In the genomic region with DNA sequence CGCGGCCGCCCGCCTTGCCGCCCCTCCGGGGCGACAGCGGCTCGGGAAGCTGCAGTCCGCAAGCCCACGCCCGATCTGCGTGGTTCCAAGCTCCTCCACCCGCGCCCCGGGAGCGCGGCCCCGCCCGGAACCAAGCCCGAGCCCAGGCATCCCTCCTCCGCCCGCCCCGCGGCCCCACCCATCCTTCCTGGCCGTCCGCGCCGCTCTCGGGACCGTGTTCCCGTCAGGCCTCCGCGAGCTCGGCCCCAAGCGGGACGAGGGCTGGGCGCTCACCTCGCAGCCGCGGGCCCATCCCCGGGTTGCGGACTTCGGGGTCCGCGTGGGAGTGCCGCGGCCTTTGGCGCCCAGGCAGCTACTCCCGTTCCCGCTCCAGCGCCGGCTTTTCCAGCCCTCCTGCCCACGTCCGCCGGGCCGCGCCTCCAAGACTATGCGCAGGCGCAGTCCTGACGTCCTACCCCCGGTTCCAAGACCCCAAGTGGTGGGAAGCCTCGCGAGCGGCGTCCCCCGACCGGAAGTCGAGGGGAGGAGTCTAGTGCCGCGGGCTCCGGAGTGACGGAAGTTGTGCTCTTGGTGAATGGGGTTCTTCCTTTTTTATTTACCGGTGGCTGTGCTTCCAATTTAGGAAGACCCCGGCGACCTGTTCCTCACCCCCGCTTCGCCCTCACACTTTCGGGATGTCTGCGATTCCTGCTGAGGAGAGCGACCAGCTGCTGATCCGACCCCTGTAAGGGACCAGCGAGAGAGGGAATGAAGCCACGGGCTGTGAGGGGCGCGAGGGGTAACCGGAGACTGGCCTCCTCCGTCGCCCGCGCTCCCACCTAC, we compare ENCODE assay signal across 1 cellular context.
TF ChIP-seq lines count a peak whose summit lies in the region.

Gene CPSF3, plus strand, starts transcription at position 555 of the 822 bp plus-strand sequence. Its CDS starts 120 bp downstream, at position 675.
Gene ITGB1BP1, minus strand, starts transcription at position 429 of the 822 bp plus-strand sequence. CDS start 4,831 bp downstream, outside the sequence.

TF ChIP-seq in HepG2, 621 proteins besides CTCF, POLR2A, EP300 and RAD21 (continued from another document and continues in another):
- TF ChIP-seq, protein P1, sequence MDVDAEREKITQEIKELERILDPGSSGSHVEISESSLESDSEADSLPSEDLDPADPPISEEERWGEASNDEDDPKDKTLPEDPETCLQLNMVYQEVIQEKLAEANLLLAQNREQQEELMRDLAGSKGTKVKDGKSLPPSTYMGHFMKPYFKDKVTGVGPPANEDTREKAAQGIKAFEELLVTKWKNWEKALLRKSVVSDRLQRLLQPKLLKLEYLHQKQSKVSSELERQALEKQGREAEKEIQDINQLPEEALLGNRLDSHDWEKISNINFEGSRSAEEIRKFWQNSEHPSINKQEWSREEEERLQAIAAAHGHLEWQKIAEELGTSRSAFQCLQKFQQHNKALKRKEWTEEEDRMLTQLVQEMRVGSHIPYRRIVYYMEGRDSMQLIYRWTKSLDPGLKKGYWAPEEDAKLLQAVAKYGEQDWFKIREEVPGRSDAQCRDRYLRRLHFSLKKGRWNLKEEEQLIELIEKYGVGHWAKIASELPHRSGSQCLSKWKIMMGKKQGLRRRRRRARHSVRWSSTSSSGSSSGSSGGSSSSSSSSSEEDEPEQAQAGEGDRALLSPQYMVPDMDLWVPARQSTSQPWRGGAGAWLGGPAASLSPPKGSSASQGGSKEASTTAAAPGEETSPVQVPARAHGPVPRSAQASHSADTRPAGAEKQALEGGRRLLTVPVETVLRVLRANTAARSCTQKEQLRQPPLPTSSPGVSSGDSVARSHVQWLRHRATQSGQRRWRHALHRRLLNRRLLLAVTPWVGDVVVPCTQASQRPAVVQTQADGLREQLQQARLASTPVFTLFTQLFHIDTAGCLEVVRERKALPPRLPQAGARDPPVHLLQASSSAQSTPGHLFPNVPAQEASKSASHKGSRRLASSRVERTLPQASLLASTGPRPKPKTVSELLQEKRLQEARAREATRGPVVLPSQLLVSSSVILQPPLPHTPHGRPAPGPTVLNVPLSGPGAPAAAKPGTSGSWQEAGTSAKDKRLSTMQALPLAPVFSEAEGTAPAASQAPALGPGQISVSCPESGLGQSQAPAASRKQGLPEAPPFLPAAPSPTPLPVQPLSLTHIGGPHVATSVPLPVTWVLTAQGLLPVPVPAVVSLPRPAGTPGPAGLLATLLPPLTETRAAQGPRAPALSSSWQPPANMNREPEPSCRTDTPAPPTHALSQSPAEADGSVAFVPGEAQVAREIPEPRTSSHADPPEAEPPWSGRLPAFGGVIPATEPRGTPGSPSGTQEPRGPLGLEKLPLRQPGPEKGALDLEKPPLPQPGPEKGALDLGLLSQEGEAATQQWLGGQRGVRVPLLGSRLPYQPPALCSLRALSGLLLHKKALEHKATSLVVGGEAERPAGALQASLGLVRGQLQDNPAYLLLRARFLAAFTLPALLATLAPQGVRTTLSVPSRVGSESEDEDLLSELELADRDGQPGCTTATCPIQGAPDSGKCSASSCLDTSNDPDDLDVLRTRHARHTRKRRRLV (CRISPR knock-in tag; IDR thresholded peaks at IDR 0.05), result 0 out of 2 replicates have a peak, but pooled peaks have one; percentile 73
- TF ChIP-seq HIVEP1 (CRISPR knock-in tag; IDR thresholded peaks at IDR 0.05) (peak; percentile 82), CBX2 (IDR thresholded peaks at IDR 0.05; ENCODE audit: low read depth, low read length) (no peak), CBX2 (CRISPR knock-in tag; IDR thresholded peaks at IDR 0.05; ENCODE audit: low read depth) (no peak), HMGXB4 (CRISPR knock-in tag; IDR thresholded peaks at IDR 0.05; ENCODE audit: borderline replicate concordance in 1 of 2, low read depth in 1 of 2) (peak; percentile 94 to 97), ATRX (CRISPR knock-in tag; IDR thresholded peaks at IDR 0.05; ENCODE audit: borderline replicate concordance) (no peak), ZNF839 (CRISPR knock-in tag; IDR thresholded peaks at IDR 0.05; ENCODE audit: borderline replicate concordance) (peak; percentile 80; the same call in 1 of the 2 replicates), ZKSCAN5 (CRISPR knock-in tag; IDR thresholded peaks at IDR 0.05) (peak; percentile 33; the same call in 1 of the 2 replicates), ZNF329 (CRISPR knock-in tag; IDR thresholded peaks at IDR 0.05; ENCODE audit: low read depth) (0 out of 2 replicates have a peak, but pooled peaks have one; percentile 40), ZNF530 (CRISPR knock-in tag; IDR thresholded peaks at IDR 0.05; ENCODE audit: low read depth) (no peak), REST (IDR thresholded peaks at IDR 0.05; ENCODE audit: borderline replicate concordance in 1 of 2, low read depth in 1 of 2, low read length in 2 of 2) (peak in 1 of 2 experiments; percentile 39; a peak in 1 of 4 replicates), ZNF879 (CRISPR knock-in tag; IDR thresholded peaks at IDR 0.05) (peak; percentile 83; the same call in 1 of the 2 replicates), ZNF431 (CRISPR knock-in tag; IDR thresholded peaks at IDR 0.05; ENCODE audit: borderline replicate concordance, low read depth) (peak; percentile 94; the same call in 1 of the 2 replicates), POGZ (CRISPR knock-in tag; IDR thresholded peaks at IDR 0.05) (peak; percentile 80), GPBP1L1 (CRISPR knock-in tag; IDR thresholded peaks at IDR 0.05) (no peak), ZNF350 (CRISPR knock-in tag; IDR thresholded peaks at IDR 0.05; ENCODE audit: borderline replicate concordance, low read depth) (peak; percentile 91), IKZF1 (IDR thresholded peaks at IDR 0.05) (no peak), ZBTB1 (CRISPR knock-in tag; IDR thresholded peaks at IDR 0.05; ENCODE audit: borderline replicate concordance) (no peak), RELA (CRISPR knock-in tag; IDR thresholded peaks at IDR 0.05) (no peak; the same call in 1 of the 2 replicates), ELF1 (CRISPR knock-in tag; IDR thresholded peaks at IDR 0.05) (peak; percentile 90), ZFP62 (CRISPR knock-in tag; IDR thresholded peaks at IDR 0.05) (no peak), PHB2 (IDR thresholded peaks at IDR 0.05; ENCODE audit: partially characterized antibody) (no peak), ISL2 (CRISPR knock-in tag; IDR thresholded peaks at IDR 0.05) (peak; percentile 87), ZNF724P (CRISPR knock-in tag; IDR thresholded peaks at IDR 0.05; ENCODE audit: borderline replicate concordance) (no peak; the same call in none of the 2 replicates), SOX13 (IDR thresholded peaks at IDR 0.05) (no peak), SOX13 (CRISPR knock-in tag; conservative IDR thresholded peaks at IDR 0.05 in 1 of 2, IDR thresholded peaks at IDR 0.05 in 1 of 2) (peak in 1 of 2 experiments; percentile 54; a peak in 1 of 4 replicates), ZNF883 (CRISPR knock-in tag; IDR thresholded peaks at IDR 0.05; ENCODE audit: not compliant biosample characterization) (peak; percentile 92), DBP (CRISPR knock-in tag; IDR thresholded peaks at IDR 0.05; ENCODE audit: not compliant biosample characterization) (no peak), KDM3A (CRISPR knock-in tag; IDR thresholded peaks at IDR 0.05; ENCODE audit: low read depth) (peak; percentile 82; the same call in 1 of the 2 replicates), E2F2 (CRISPR knock-in tag; IDR thresholded peaks at IDR 0.05; ENCODE audit: borderline replicate concordance) (peak; percentile 82; the same call in 1 of the 2 replicates), GPN1 (CRISPR knock-in tag; IDR thresholded peaks at IDR 0.05; ENCODE audit: borderline replicate concordance) (no peak), PLRG1 (conservative IDR thresholded peaks at IDR 0.05) (no peak), KAT7 (CRISPR knock-in tag; IDR thresholded peaks at IDR 0.05; ENCODE audit: borderline replicate concordance) (peak; percentile 99), TCF12 (IDR thresholded peaks at IDR 0.05) (no peak), TCF12 (CRISPR knock-in tag; IDR thresholded peaks at IDR 0.05) (peak; percentile 72)
- TF ChIP-seq, protein P2, sequence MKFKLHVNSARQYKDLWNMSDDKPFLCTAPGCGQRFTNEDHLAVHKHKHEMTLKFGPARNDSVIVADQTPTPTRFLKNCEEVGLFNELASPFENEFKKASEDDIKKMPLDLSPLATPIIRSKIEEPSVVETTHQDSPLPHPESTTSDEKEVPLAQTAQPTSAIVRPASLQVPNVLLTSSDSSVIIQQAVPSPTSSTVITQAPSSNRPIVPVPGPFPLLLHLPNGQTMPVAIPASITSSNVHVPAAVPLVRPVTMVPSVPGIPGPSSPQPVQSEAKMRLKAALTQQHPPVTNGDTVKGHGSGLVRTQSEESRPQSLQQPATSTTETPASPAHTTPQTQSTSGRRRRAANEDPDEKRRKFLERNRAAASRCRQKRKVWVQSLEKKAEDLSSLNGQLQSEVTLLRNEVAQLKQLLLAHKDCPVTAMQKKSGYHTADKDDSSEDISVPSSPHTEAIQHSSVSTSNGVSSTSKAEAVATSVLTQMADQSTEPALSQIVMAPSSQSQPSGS (CRISPR knock-in tag; IDR thresholded peaks at IDR 0.05), result peak; percentile 79
